In genomic region chr12:48182659-48183058, GRCh38 we compare ENCODE assay signal across 8 cellular contexts. TPM values are rescaled to one million over a fixed set of nuclear protein-coding genes. Genes with fewer than 3 reads are reported as not detected.
DNase-seq lines count a peak whose midpoint lies in the region; ATAC-seq lines count a peak whose summit lies in the region.

No MANE protein-coding gene starts in this region.

- peak overlapping the region; percentile 87 for H3K4me3 Mint-ChIP-seq in activated CD4-positive, alpha-beta T cell treated with anti-CD3 and anti-CD28 coated beads, Interleukin-2, amount 10 ng/mL, durations not matched to agents 7 days and 5 days
- H3K4me3 Mint-ChIP-seq in activated naive CD8-positive, alpha-beta T cell: peak overlapping the region; percentile 94

- POLR2A ChIA-PET in activated CD4-positive, alpha-beta T cell treated with anti-CD3 and anti-CD28 coated beads, Interleukin-2, amount 10 ng/mL, durations not matched to agents 7 days and 5 days (lab: Charles Lee): interaction anchor here (0.6 kb wide), 1 partner anchor 9 kb away, joined by 3 read pairs; no protein-coding TSS in a partner anchor

- H3K27me3 Mint-ChIP-seq in activated CD4-positive, alpha-beta T cell treated with anti-CD3 and anti-CD28 coated beads, Interleukin-2, amount 10 ng/mL, durations not matched to agents 7 days and 5 days: peaks cover 57% of the 10 kb centered on the region
- peaks cover 20% of the 10 kb centered on the region for H3K27me3 Mint-ChIP-seq in activated naive CD8-positive, alpha-beta T cell

- peak overlapping the region; percentile 30 for H3K27ac ChIP-seq in layer of hippocampus (ENCODE audit: low read depth, low read length)
- H3K27ac ChIP-seq in thymus (ENCODE audit: low read depth): no peak overlapping the region

- CTCF ChIA-PET in activated CD4-positive, alpha-beta T cell treated with anti-CD3 and anti-CD28 coated beads, Interleukin-2, amount 10 ng/mL, durations not matched to agents 7 days and 5 days (lab: Charles Lee): interaction anchor here (0.6 to 1.9 kb wide), 10 partner anchors 13 to 369 kb away, joined by 3 to 12 read pairs (median 4); partner anchors contain the start of genes ASB8 and SENP1

- no peaks in the 10 kb centered on the region for H3K36me3 ChIP-seq in thymus (ENCODE audit: control insufficient read depth, insufficient read depth)

- WGBS in thymus: 5% methylated on average over 7 of the region's 7 CpGs

- H3K9me3 ChIP-seq in thymus (ENCODE audit: control insufficient read depth): no peaks in the 10 kb centered on the region

- no peaks in the 10 kb centered on the region for H3K9me3 Mint-ChIP-seq in activated CD4-positive, alpha-beta T cell treated with anti-CD3 and anti-CD28 coated beads, Interleukin-2, amount 10 ng/mL, durations not matched to agents 7 days and 5 days
- H3K9me3 Mint-ChIP-seq in activated naive CD8-positive, alpha-beta T cell (ENCODE audit: low read depth): no peaks in the 10 kb centered on the region

- no peak for DNase-seq in activated CD4-positive, alpha-beta T cell treated with anti-CD3 and anti-CD28 coated beads, Interleukin-2, amount 10 ng/mL, durations not matched to agents 7 days and 5 days
- no peak for DNase-seq in activated CD4-positive, alpha-beta T cell treated with anti-CD3 and anti-CD28 coated beads, Interleukin-2, amount 50 U/mL, for 48 hours
- DNase-seq in NCI-H1105 treated with DMSO at 0.1 percent for 48 hours (lab: John Stamatoyannopoulos, UW) (no peak), amygdala (lab: John Stamatoyannopoulos, UW) (no peak)

- H3K27me3 ChIP-seq in layer of hippocampus (ENCODE audit: control insufficient read depth, insufficient read depth, low read length): peaks cover 2% of the 10 kb centered on the region
- peaks cover 46% of the 10 kb centered on the region for H3K27me3 ChIP-seq in thymus (ENCODE audit: control insufficient read depth, insufficient read depth)

- H3K4me1 Mint-ChIP-seq in activated CD4-positive, alpha-beta T cell treated with anti-CD3 and anti-CD28 coated beads, Interleukin-2, amount 10 ng/mL, durations not matched to agents 7 days and 5 days: peaks cover 17% of the 10 kb centered on the region
- H3K4me1 Mint-ChIP-seq in activated naive CD8-positive, alpha-beta T cell (ENCODE audit: low read depth): peaks cover 11% of the 10 kb centered on the region

- no peaks in the 10 kb centered on the region for H3K36me3 Mint-ChIP-seq in activated CD4-positive, alpha-beta T cell treated with anti-CD3 and anti-CD28 coated beads, Interleukin-2, amount 10 ng/mL, durations not matched to agents 7 days and 5 days (ENCODE audit: low read depth)
- no peaks in the 10 kb centered on the region for H3K36me3 Mint-ChIP-seq in activated naive CD8-positive, alpha-beta T cell

- ATAC-seq in GM19452 (IDR thresholded peaks at IDR 0.05; ENCODE audit: unreplicated experiment): no peak

- peaks cover 5% of the 10 kb centered on the region for H3K4me1 ChIP-seq in thymus (ENCODE audit: control insufficient read depth, insufficient read depth, low read length)

- H3K4me3 ChIP-seq in thymus (ENCODE audit: low read length): peak overlapping the region; percentile 75

- H3K27ac Mint-ChIP-seq in activated CD4-positive, alpha-beta T cell treated with anti-CD3 and anti-CD28 coated beads, Interleukin-2, amount 10 ng/mL, durations not matched to agents 7 days and 5 days: no peak overlapping the region
- H3K27ac Mint-ChIP-seq in activated naive CD8-positive, alpha-beta T cell: no peak overlapping the region

RNA-seq across cellular contexts. Expression of gene CCDC184, which starts 0.8 kb away (rescaled TPM):
- under 1 TPM; 0.17 to 0.22 TPM for total RNA-seq in activated CD4-positive, alpha-beta T cell treated with anti-CD3 and anti-CD28 coated beads, Interleukin-2, amount 10 ng/mL, durations not matched to agents 7 days and 5 days
- 0.21 TPM for polyA plus RNA-seq in thymus

RNA-seq across cellular contexts. Expression of gene OR10AD1, which starts 20.4 kb away (rescaled TPM):
- total RNA-seq in activated CD4-positive, alpha-beta T cell treated with anti-CD3 and anti-CD28 coated beads, Interleukin-2, amount 10 ng/mL, durations not matched to agents 7 days and 5 days: not detected
- polyA plus RNA-seq in thymus: not detected

RNA-seq across cellular contexts. Expression of gene ASB8, which starts 25.3 kb away (rescaled TPM):
- 10 to 100 TPM; 44.7 to 46.4 TPM for total RNA-seq in activated CD4-positive, alpha-beta T cell treated with anti-CD3 and anti-CD28 coated beads, Interleukin-2, amount 10 ng/mL, durations not matched to agents 7 days and 5 days
- polyA plus RNA-seq in thymus: 23.2 TPM
